In the genomic region with DNA sequence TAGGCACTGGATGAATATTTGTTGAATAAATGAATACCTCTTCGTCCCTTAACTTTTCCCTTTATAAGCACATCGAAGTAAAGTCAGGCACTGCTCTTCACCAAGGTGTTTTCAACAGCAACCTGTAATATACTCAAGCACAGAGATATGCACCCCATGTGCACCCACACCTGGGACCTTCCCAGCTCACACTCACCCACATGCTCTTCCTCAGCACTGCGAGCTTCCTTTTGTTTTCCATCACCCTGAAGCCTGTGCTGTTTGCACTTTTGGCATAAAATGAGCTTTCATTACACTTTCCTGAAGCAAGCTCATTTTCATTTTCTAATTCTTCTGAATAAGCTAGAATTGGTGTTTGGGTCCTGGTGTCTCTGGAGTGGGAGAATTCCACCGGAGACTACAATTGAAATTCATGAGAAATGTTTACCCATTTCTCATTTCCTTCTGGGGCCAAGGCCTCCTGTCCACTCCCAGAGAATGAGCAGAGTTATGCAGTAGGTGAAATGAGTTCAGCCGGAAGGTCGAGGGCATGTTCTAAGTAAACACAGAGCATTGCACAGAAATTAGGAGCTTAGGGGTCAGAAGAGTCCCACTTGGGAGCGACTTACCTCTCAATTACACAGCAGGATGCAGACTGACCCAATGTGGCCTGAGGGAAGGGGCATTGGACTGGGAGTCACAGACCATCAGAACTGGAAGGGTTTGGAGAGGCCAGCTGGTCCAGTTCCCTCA, we compare ENCODE assay signal across 26 cellular contexts. TPM values are rescaled to one million over a fixed set of nuclear protein-coding genes. Genes with fewer than 3 reads are reported as not detected.
A peak's percentile ranks its signal among the peaks of the same experiment; 100 is the strongest.
DNase-seq lines count a peak whose midpoint lies in the region; ATAC-seq and TF ChIP-seq lines count a peak whose summit lies in the region.
"Had no signal": no experiment of that assay in that cellular context is flagged by ENCODE, and none has a peak within 500 bp of the region (broad histone marks: within the 10 kb centered on the region; RNA-seq: fewer than 3 reads in every experiment).

No MANE protein-coding gene starts in this region.

- peaks cover 25 to 26% of the 10 kb centered on the region in 2 donors for H3K27me3 Mint-ChIP-seq in stimulated activated naive B cell treated with anti-CD40 and anti-IgM and Interleukin-4, amounts not matched to agents 10 μg/mL and 1 μg/mL and 100 μg/mL, for 72 hours

- DNase-seq in HuH-7 (ENCODE audit: low spot score) (peak; percentile 52), dermis blood vessel endothelial cell (peak; percentile 40), right lobe of liver (peak in 1 of 3 donors; percentile 57), vagina (ENCODE audit: extremely low spot score in 2 of 2) (no peak), NCI-H2227 treated with DMSO at 0.1 percent for 48 hours (lab: John Stamatoyannopoulos, UW) (no peak)
- no peak for DNase-seq in stimulated activated naive B cell treated with anti-CD40 and anti-IgM and Interleukin-4, amounts not matched to agents 10 μg/mL and 1 μg/mL and 100 μg/mL, for 72 hours
- DNase-seq: AML-193; CD4-positive, alpha-beta T cell; HFFc6; KG1; MG63; NCI-H1105 treated with DMSO at 0.1 percent for 48 hours; NCI-H146; NCI-H1930; NCI-H2107; NCI-H446; NCI-H524 treated with DMSO at 0.1 percent for 48 hours; NCI-H774; PC-3; SJCRH30 had no signal

- no peak overlapping the region for H3K4me3 Mint-ChIP-seq in stimulated activated naive B cell treated with anti-CD40 and anti-IgM and Interleukin-4, amounts not matched to agents 10 μg/mL and 1 μg/mL and 100 μg/mL, for 72 hours
- H3K4me3 Mint-ChIP-seq: CD4-positive, alpha-beta T cell; HFFc6 had no signal

- peak overlapping the region; percentile 29 to 87 (median 34) for H3K27ac ChIP-seq in right lobe of liver
- H3K27ac ChIP-seq in vagina, result peak overlapping the region; percentile 2
- H3K27ac ChIP-seq: BLaER1 treated with 17β-estradiol and CSF1 and Interleukin-3, amounts not matched to agents 10 nM and 100 nM; SJCRH30 had no signal

- H3K27ac Mint-ChIP-seq in stimulated activated naive B cell treated with anti-CD40 and anti-IgM and Interleukin-4, amounts not matched to agents 10 μg/mL and 1 μg/mL and 100 μg/mL, for 72 hours, result no peak overlapping the region
- H3K27ac Mint-ChIP-seq: CD4-positive, alpha-beta T cell; HFFc6 had no signal

- peak; percentile 66 to 79 (median 69) for ATAC-seq in right lobe of liver
- no peak for ATAC-seq in stimulated activated naive B cell treated with anti-CD40 and anti-IgM and Interleukin-4, amounts not matched to agents 10 μg/mL and 1 μg/mL and 100 μg/mL, for 72 hours (replicated peaks)
- ATAC-seq in HG03432 (IDR thresholded peaks at IDR 0.05; ENCODE audit: unreplicated experiment), result no peak
- ATAC-seq: PC-3, Right ventricle myocardium inferior, SK-N-SH treated with all-trans-retinoic acid at 6 μM for 48 hours had no signal

- WGBS in right lobe of liver (ENCODE audit: insufficient coverage, low coverage, low lambda C conversion rate, missing lambda C conversion rate), result 33% methylated on average over 7 of the region's 7 CpGs

- intact Hi-C loops in right lobe of liver (cut with DNase I), result no loop called here
- intact Hi-C loops in vagina (cut with DNase I), result no loop called here

- H3K4me1 Mint-ChIP-seq in stimulated activated naive B cell treated with anti-CD40 and anti-IgM and Interleukin-4, amounts not matched to agents 10 μg/mL and 1 μg/mL and 100 μg/mL, for 72 hours, result no peaks in the 10 kb centered on the region

- no peaks in the 10 kb centered on the region for H3K36me3 Mint-ChIP-seq in stimulated activated naive B cell treated with anti-CD40 and anti-IgM and Interleukin-4, amounts not matched to agents 10 μg/mL and 1 μg/mL and 100 μg/mL, for 72 hours

- H3K4me3 ChIP-seq in right lobe of liver (no peak overlapping the region), vagina (no peak overlapping the region)
- H3K4me3 ChIP-seq: BLaER1 treated with 17β-estradiol and CSF1 and Interleukin-3, amounts not matched to agents 10 nM and 100 nM; HAP-1; MG63; SJCRH30 had no signal

- H3K9me3 ChIP-seq in right lobe of liver (no peaks in the 10 kb centered on the region), vagina (no peaks in the 10 kb centered on the region)
- H3K9me3 ChIP-seq: BLaER1 treated with 17β-estradiol and CSF1 and Interleukin-3, amounts not matched to agents 10 nM and 100 nM; HAP-1; SJCRH30 had no signal

- H3K27me3 ChIP-seq in right lobe of liver (no peaks in the 10 kb centered on the region), vagina (no peaks in the 10 kb centered on the region)
- H3K27me3 ChIP-seq: BLaER1 treated with 17β-estradiol and CSF1 and Interleukin-3, amounts not matched to agents 10 nM and 100 nM; MG63; SJCRH30 had no signal

- TF ChIP-seq POLR2A in right lobe of liver (IDR thresholded peaks at IDR 0.05), result no peak
- no peak for TF ChIP-seq POLR2A in vagina (IDR thresholded peaks at IDR 0.05)

- H3K36me3 ChIP-seq in right lobe of liver (peaks cover 0 to 9% (median 3%) of the 10 kb centered on the region in 4 donors), vagina (peaks cover 0 to 7% of the 10 kb centered on the region in 2 donors)
- H3K36me3 ChIP-seq: BLaER1 treated with 17β-estradiol and CSF1 and Interleukin-3, amounts not matched to agents 10 nM and 100 nM; HAP-1; SJCRH30 had no signal

- no peak for TF ChIP-seq CTCF in right lobe of liver (IDR thresholded peaks at IDR 0.05)
- no peak for TF ChIP-seq CTCF in vagina (IDR thresholded peaks at IDR 0.05)

- peaks cover 0 to 62% (median 16%) of the 10 kb centered on the region in 4 donors for H3K4me1 ChIP-seq in right lobe of liver
- H3K4me1 ChIP-seq in vagina, result peaks cover 24% of the 10 kb centered on the region
- H3K4me1 ChIP-seq: BLaER1 treated with 17β-estradiol and CSF1 and Interleukin-3, amounts not matched to agents 10 nM and 100 nM; SJCRH30 had no signal

- H3K9me3 Mint-ChIP-seq in stimulated activated naive B cell treated with anti-CD40 and anti-IgM and Interleukin-4, amounts not matched to agents 10 μg/mL and 1 μg/mL and 100 μg/mL, for 72 hours, result no peaks in the 10 kb centered on the region
- H3K9me3 Mint-ChIP-seq: CD4-positive, alpha-beta T cell; HFFc6 had no signal

RNA-seq across cellular contexts. Expression of a gene that starts 15.0 kb away (rescaled TPM):
- total RNA-seq in dermis blood vessel endothelial cell, result 0.68 and 2.3 TPM in 2 replicates
- total RNA-seq in right lobe of liver, result 100 to 1,000 TPM in 5 of 6 experiments, 10 to 100 TPM in 1; 84.6 to 146 (median 114) TPM
- 172 TPM for total RNA-seq in vagina
- total RNA-seq: CD4-positive, alpha-beta T cell; HT-29 had no signal

Comparison
In these comparisons a context has a peak if more than half of its experiments do, and no peak if none do; other contexts are left out.
1. DNase-seq: peak in HuH-7 (single experiment) and dermis blood vessel endothelial cell (single experiment); none in vagina (0 of 2), NCI-H2227 treated with DMSO at 0.1 percent for 48 hours (single experiment) and stimulated activated naive B cell treated with anti-CD40 and anti-IgM and Interleukin-4, amounts not matched to agents 10 μg/mL and 1 μg/mL and 100 μg/mL, for 72 hours (single experiment).
2. ATAC-seq: peak in right lobe of liver (4 of 4); none in stimulated activated naive B cell treated with anti-CD40 and anti-IgM and Interleukin-4, amounts not matched to agents 10 μg/mL and 1 μg/mL and 100 μg/mL, for 72 hours (0 of 2) and HG03432 (single experiment).
3. RNA of a gene that starts 15.0 kb away (total RNA-seq): 172 TPM in vagina (single experiment) and 84.6 to 146 TPM in right lobe of liver; 0.68 to 2.3 TPM in dermis blood vessel endothelial cell; every median in the first group is over 10 times any median in the second.